In the genomic region with DNA sequence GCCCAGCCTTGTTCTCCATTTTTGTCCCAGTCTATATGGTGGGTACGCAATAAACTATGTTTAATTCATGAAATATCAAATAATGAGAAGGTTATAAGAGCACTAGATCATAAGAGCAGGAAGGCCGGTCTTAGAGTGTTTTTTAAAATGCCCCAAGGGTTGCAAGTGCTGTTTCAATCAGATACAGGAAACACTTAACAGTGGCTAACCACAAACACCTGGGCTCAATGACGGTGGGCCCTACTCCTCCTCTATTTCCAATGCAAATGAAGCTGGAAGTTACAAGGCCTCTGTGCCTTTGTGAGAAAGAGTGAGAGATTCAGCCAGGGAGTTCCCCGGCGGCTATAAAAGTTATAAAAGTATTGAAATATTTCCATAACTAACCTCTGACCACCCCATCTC, we compare ENCODE assay signal across 9 cellular contexts. TPM values are rescaled to one million over a fixed set of nuclear protein-coding genes. Genes with fewer than 3 reads are reported as not detected.
DNase-seq lines count a peak whose midpoint lies in the region; ATAC-seq and TF ChIP-seq lines count a peak whose summit lies in the region.
"Had no signal": no experiment of that assay in that cellular context is flagged by ENCODE, and none has a peak within 500 bp of the region (broad histone marks: within the 10 kb centered on the region; RNA-seq: fewer than 3 reads in every experiment).

No MANE protein-coding gene starts in this region.

- no peaks in the 10 kb centered on the region for H3K27me3 ChIP-seq in Peyer's patch
- H3K27me3 ChIP-seq in dorsolateral prefrontal cortex = no peaks in the 10 kb centered on the region

- peaks cover 22% of the 10 kb centered on the region for H3K36me3 Mint-ChIP-seq in activated naive CD8-positive, alpha-beta T cell treated with anti-CD3 and anti-CD28 coated beads, Interleukin-2, amount 50 U/mL, for 24 hours (ENCODE audit: low read depth)

- peaks cover 10% of the 10 kb centered on the region for H3K9me3 Mint-ChIP-seq in activated naive CD8-positive, alpha-beta T cell treated with anti-CD3 and anti-CD28 coated beads, Interleukin-2, amount 50 U/mL, for 24 hours

- no peaks in the 10 kb centered on the region for H3K36me3 ChIP-seq in Peyer's patch

- peaks cover 0 to 15% (median 3%) of the 10 kb centered on the region in 4 donors for H3K4me1 ChIP-seq in Peyer's patch

- TF ChIP-seq CTCF in Peyer's patch (IDR thresholded peaks at IDR 0.05) = no peak
- no peak for TF ChIP-seq CTCF in dorsolateral prefrontal cortex (IDR thresholded peaks at IDR 0.05 in 54 of 56, conservative IDR thresholded peaks at IDR 0.05 in 2 of 56; ENCODE audit: low read depth in 1 of 56, partially characterized antibody in 56 of 56)

- no peak for TF ChIP-seq POLR2A in Peyer's patch (IDR thresholded peaks at IDR 0.05)

- DNase-seq in Peyer's patch (peak in 2 of 3 donors; percentile 80 to 89), NCI-H2227 treated with DMSO at 0.1 percent for 48 hours (lab: John Stamatoyannopoulos, UW) (no peak), kidney glomerular epithelial cell (lab: John Stamatoyannopoulos, UW) (no peak), dorsolateral prefrontal cortex (no peak)
- peak; percentile 68 for DNase-seq in activated naive CD8-positive, alpha-beta T cell treated with anti-CD3 and anti-CD28 coated beads, Interleukin-2, amount 50 U/mL, for 24 hours
- DNase-seq in stimulated activated CD8-positive, alpha-beta memory T cell treated with anti-CD3 and anti-CD28 coated beads, Interleukin-15, amount 100 ng/mL, for 1 hour (ENCODE audit: low read depth) = peak; percentile 15

- H3K4me3 ChIP-seq in Peyer's patch = no peak overlapping the region
- H3K4me3 ChIP-seq in dorsolateral prefrontal cortex = no peak overlapping the region
- H3K4me3 ChIP-seq: skin epidermis had no signal

- H3K27ac Mint-ChIP-seq in activated naive CD8-positive, alpha-beta T cell treated with anti-CD3 and anti-CD28 coated beads, Interleukin-2, amount 50 U/mL, for 24 hours = peak overlapping the region; percentile 85

- no peaks in the 10 kb centered on the region for H3K27me3 Mint-ChIP-seq in activated naive CD8-positive, alpha-beta T cell treated with anti-CD3 and anti-CD28 coated beads, Interleukin-2, amount 50 U/mL, for 24 hours

- intact Hi-C loops in dorsolateral prefrontal cortex (cut with DNase I) = no loop called here

- peak; percentile 99 for ATAC-seq in GM19025 (IDR thresholded peaks at IDR 0.05; ENCODE audit: low read depth, unreplicated experiment)
- ATAC-seq in HG03025 (IDR thresholded peaks at IDR 0.05; ENCODE audit: low FRiP score, unreplicated experiment) = peak; percentile 97
- ATAC-seq in activated naive CD8-positive, alpha-beta T cell treated with anti-CD3 and anti-CD28 coated beads, Interleukin-2, amount 50 U/mL, for 24 hours = peak; percentile 99

- peaks cover 35% of the 10 kb centered on the region for H3K4me1 Mint-ChIP-seq in activated naive CD8-positive, alpha-beta T cell treated with anti-CD3 and anti-CD28 coated beads, Interleukin-2, amount 50 U/mL, for 24 hours

- no peaks in the 10 kb centered on the region for H3K9me3 ChIP-seq in Peyer's patch

- peak overlapping the region; percentile 61 for H3K4me3 Mint-ChIP-seq in activated naive CD8-positive, alpha-beta T cell treated with anti-CD3 and anti-CD28 coated beads, Interleukin-2, amount 50 U/mL, for 24 hours

- H3K27ac ChIP-seq in Peyer's patch = peak overlapping the region in 2 of 4 donors; percentile 13 to 47
- H3K27ac ChIP-seq in dorsolateral prefrontal cortex = no peak overlapping the region

RNA-seq across cellular contexts. Expression of gene WDR33, which starts 18.9 kb away (rescaled TPM):
- total RNA-seq in Peyer's patch = 10 to 100 TPM; 41.3 to 51.6 (median 45.1) TPM
- 10 to 100 TPM; 42.2 to 70.5 (median 56.0) TPM for total RNA-seq in dorsolateral prefrontal cortex

RNA-seq across cellular contexts. Expression of gene POLR2D, which starts 28.1 kb away (rescaled TPM):
- total RNA-seq in Peyer's patch (10 to 100 TPM in 2 of 4 donors, 1 to 10 TPM in 2; 8.8 to 10.7 (median 9.8) TPM), dorsolateral prefrontal cortex (10 to 100 TPM; 21.1 to 37.4 (median 27.9) TPM)

RNA-seq across cellular contexts. Expression of gene AMMECR1L, which starts 55.9 kb away (rescaled TPM):
- total RNA-seq in Peyer's patch = 10 to 100 TPM; 11.6 to 16.1 (median 13.9) TPM
- total RNA-seq in dorsolateral prefrontal cortex = 10 to 100 TPM in 110 of 120 experiments, 1 to 10 TPM in 10; 8.9 to 15.1 (median 11.5) TPM

Comparison
In these comparisons a context has a peak if more than half of its experiments do, and no peak if none do; other contexts are left out.
1. DNase-seq: peak in Peyer's patch (2 of 3), activated naive CD8-positive, alpha-beta T cell treated with anti-CD3 and anti-CD28 coated beads, Interleukin-2, amount 50 U/mL, for 24 hours (single experiment) and stimulated activated CD8-positive, alpha-beta memory T cell treated with anti-CD3 and anti-CD28 coated beads, Interleukin-15, amount 100 ng/mL, for 1 hour (single experiment); none in NCI-H2227 treated with DMSO at 0.1 percent for 48 hours (single experiment), kidney glomerular epithelial cell (single experiment) and dorsolateral prefrontal cortex (0 of 10).
2. Peak in every context shown above with its lines, with median percentiles within 50 percentile points of each other: ATAC-seq.